ENCODE assay signal across 16 cellular contexts in the genomic region with DNA sequence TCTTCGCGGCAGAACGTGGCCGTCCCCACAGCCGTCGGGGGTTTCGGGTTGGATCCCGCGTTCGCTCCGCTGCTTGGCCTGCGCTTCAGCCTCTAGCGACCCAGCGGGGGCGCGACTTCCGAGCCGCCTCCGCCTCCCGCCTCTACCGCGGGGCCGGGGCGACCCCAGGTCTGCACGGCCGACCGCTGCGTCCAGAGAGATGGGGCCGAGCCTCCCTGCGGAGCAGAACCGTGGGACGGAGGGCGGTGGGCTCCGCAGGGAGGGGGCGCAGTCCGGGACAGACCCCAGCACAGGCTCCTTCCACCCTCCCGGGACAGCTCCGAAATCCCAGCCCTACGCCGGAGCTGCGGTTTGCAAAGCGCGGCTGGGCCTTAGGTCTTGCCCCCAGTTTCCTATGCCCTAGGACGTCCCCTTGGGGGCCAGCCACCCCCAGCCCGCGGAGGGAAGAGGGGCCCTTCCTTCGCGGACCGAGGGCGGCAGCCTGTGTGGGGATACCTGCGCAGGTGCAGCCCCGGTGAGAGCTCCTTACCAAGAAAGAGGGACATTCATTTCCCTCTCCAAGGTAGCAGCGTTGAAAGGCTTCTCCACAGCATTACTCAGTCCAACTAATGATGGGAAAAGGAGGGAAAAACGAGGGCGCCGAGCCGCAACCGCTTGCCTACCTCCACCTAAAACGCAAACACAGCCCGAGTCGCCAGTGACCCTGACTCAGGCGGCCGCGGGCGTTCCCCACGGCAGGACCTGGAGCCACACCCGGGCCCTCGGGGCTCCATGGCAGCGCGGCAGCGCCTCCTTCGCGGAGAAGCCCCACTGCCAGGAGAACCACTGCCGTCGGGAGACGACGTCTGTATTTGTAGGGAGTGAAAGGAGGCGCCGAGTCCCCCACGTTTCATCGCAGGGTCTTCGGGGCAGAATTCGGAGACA.
DNase-seq lines count a peak whose midpoint lies in the region; ATAC-seq and TF ChIP-seq lines count a peak whose summit lies in the region.
"Had no signal": no experiment of that assay in that cellular context is flagged by ENCODE, and none has a peak within 500 bp of the region (broad histone marks: within the 10 kb centered on the region; RNA-seq: fewer than 3 reads in every experiment).

No MANE protein-coding gene starts in this region.

- CTCF ChIA-PET in MCF 10A (lab: Yijun Ruan, JAX): interaction anchor here (1.0 kb wide), 1 partner anchor 393 kb away, joined by 3 read pairs; no protein-coding TSS in a partner anchor

- H3F3A ChIP-seq in GM23338 (replicated peaks; ENCODE audit: low read depth): no peaks in the 10 kb centered on the region

- H3K9me2 ChIP-seq in GM23338 (ENCODE audit: insufficient read depth): no peaks in the 10 kb centered on the region

- peak overlapping the region; percentile 84 for H3K4me2 ChIP-seq in GM23338

- POLR2A ChIA-PET in MCF 10A (lab: Yijun Ruan, JAX): no interaction called here

- peaks cover 5% of the 10 kb centered on the region for H3K27me3 Mint-ChIP-seq in GM23338 (ENCODE audit: insufficient read depth, low read depth, poor library complexity)
- H3K27me3 Mint-ChIP-seq in natural killer cell (ENCODE audit: low read depth in 2 of 2): peaks cover 20 to 24% of the 10 kb centered on the region in 2 donors
- H3K27me3 Mint-ChIP-seq in MCF 10A (ENCODE audit: insufficient read depth, unreplicated experiment): no peaks in the 10 kb centered on the region

- TF ChIP-seq POLR2A in tibial nerve (IDR thresholded peaks at IDR 0.05) (no peak), spleen (IDR thresholded peaks at IDR 0.05) (no peak)

- no peak for TF ChIP-seq CTCF in GM23338 (conservative IDR thresholded peaks at IDR 0.05; ENCODE audit: low read depth in 2 of 2)
- TF ChIP-seq CTCF in foreskin keratinocyte (conservative IDR thresholded peaks at IDR 0.05): no peak
- TF ChIP-seq CTCF in natural killer cell (IDR thresholded peaks at IDR 0.05): no peak
- TF ChIP-seq CTCF in MCF 10A (IDR thresholded peaks at IDR 0.05; ENCODE audit: unreplicated experiment): no peak
- no peak for TF ChIP-seq CTCF in tibial nerve (IDR thresholded peaks at IDR 0.05)
- TF ChIP-seq CTCF in spleen (IDR thresholded peaks at IDR 0.05 in 8 of 11, conservative IDR thresholded peaks at IDR 0.05 in 3 of 11): no peak

- no peaks in the 10 kb centered on the region for H3K36me3 ChIP-seq in GM23338 (ENCODE audit: insufficient read depth)
- H3K36me3 ChIP-seq in aorta (ENCODE audit: control insufficient read depth in 1 of 2, insufficient read depth in 2 of 2, low read length in 1 of 2): no peaks in the 10 kb centered on the region
- H3K36me3 ChIP-seq in tibial nerve: no peaks in the 10 kb centered on the region
- no peaks in the 10 kb centered on the region for H3K36me3 ChIP-seq in spleen

- H2AFZ ChIP-seq in GM23338: peak overlapping the region; percentile 94

- H3K4me3 Mint-ChIP-seq in GM23338: no peak overlapping the region
- H3K4me3 Mint-ChIP-seq in natural killer cell: peak overlapping the region; percentile 70
- H3K4me3 Mint-ChIP-seq in MCF 10A (ENCODE audit: unreplicated experiment): no peak overlapping the region
- H3K4me3 Mint-ChIP-seq: CD8-positive, alpha-beta memory T cell had no signal

- no peak overlapping the region for H3K27ac ChIP-seq in GM23338 (ENCODE audit: low read depth)
- no peak overlapping the region for H3K27ac ChIP-seq in foreskin keratinocyte
- no peak overlapping the region for H3K27ac ChIP-seq in aorta (ENCODE audit: low read depth in 1 of 2, low read length in 2 of 2)
- H3K27ac ChIP-seq in tibial nerve: no peak overlapping the region
- H3K27ac ChIP-seq in spleen: no peak overlapping the region

- 9 to 13% methylated on average over 71 to 83 of the region's 83 CpGs for WGBS in aorta, 2 donors
- 14 to 21% methylated on average over 59 to 63 of the region's 83 CpGs for WGBS in tibial nerve, 2 donors
- WGBS in spleen, 5 donors: 18 to 36% (median 19%) methylated on average over 37 to 83 of the region's 83 CpGs

- no peaks in the 10 kb centered on the region for H3K79me2 ChIP-seq in GM23338 (replicated peaks; ENCODE audit: insufficient read depth)

- no peak for TF ChIP-seq EP300 in tibial nerve (IDR thresholded peaks at IDR 0.05)

- BruUV-seq in MCF 10A (replicated peaks; lab: Mats Ljungman, UMichigan): no TSS peak

- H3K4me1 ChIP-seq in GM23338 (ENCODE audit: insufficient read depth) (no peaks in the 10 kb centered on the region), foreskin keratinocyte (no peaks in the 10 kb centered on the region), aorta (ENCODE audit: control insufficient read depth in 1 of 2, insufficient read depth in 2 of 2, low read length in 2 of 2) (no peaks in the 10 kb centered on the region), tibial nerve (no peaks in the 10 kb centered on the region), spleen (no peaks in the 10 kb centered on the region)

- peak overlapping the region; percentile 62 for H3K4me3 ChIP-seq in GM23338
- H3K4me3 ChIP-seq in aorta (ENCODE audit: low read length in 2 of 2): no peak overlapping the region
- H3K4me3 ChIP-seq in tibial nerve: no peak overlapping the region
- H3K4me3 ChIP-seq in spleen: no peak overlapping the region
- H3K4me3 ChIP-seq: GM12878 had no signal

- intact Hi-C loops in natural killer cell (cut with micrococcal nuclease): no loop called here
- intact Hi-C loops in aorta (cut with DNase I): no loop called here
- intact Hi-C loops in MCF 10A (cut with micrococcal nuclease): no loop called here
- intact Hi-C loops in spleen (cut with DNase I; ENCODE audit: low total_unique reads): no loop called here

- peaks cover 12% of the 10 kb centered on the region for H3K9me3 ChIP-seq in aorta (ENCODE audit: control insufficient read depth, low read length)
- H3K9me3 ChIP-seq in tibial nerve: peaks cover 0 to 62% (median 0%) of the 10 kb centered on the region in 4 donors
- H3K9me3 ChIP-seq in spleen: peaks cover 0 to 47% (median 24%) of the 10 kb centered on the region in 8 donors

- H3K36me3 Mint-ChIP-seq in GM23338 (ENCODE audit: low read depth) (peaks cover 19% of the 10 kb centered on the region), natural killer cell (no peaks in the 10 kb centered on the region), MCF 10A (ENCODE audit: insufficient read depth, unreplicated experiment) (no peaks in the 10 kb centered on the region)

- 0 out of 2 replicates have a peak, but pooled peaks cover 3% of the 10 kb centered on the region for H4K20me1 ChIP-seq in GM23338 (replicated peaks; ENCODE audit: insufficient read depth)

- H3K9me3 Mint-ChIP-seq in GM23338 (peaks cover 46% of the 10 kb centered on the region), natural killer cell (no peaks in the 10 kb centered on the region), MCF 10A (ENCODE audit: unreplicated experiment) (peaks cover 9% of the 10 kb centered on the region)

- ATAC-seq in GM23338: peak; percentile 69
- ATAC-seq in foreskin keratinocyte: peak; percentile 16
- ATAC-seq in natural killer cell: peak in 1 of 3 donors; percentile 25
- peak; percentile 38 for ATAC-seq in aorta (ENCODE audit: low FRiP score)
- ATAC-seq: GM12878, PC-3 had no signal

- H3K27me3 ChIP-seq in GM23338 (ENCODE audit: insufficient read depth) (peaks cover 47% of the 10 kb centered on the region), foreskin keratinocyte (peaks cover 30% of the 10 kb centered on the region), aorta (ENCODE audit: control insufficient read depth in 1 of 2, insufficient read depth in 2 of 2, low read length in 1 of 2) (no peaks in the 10 kb centered on the region), tibial nerve (peaks cover 0 to 19% of the 10 kb centered on the region in 2 donors), spleen (replicated peaks in 1 of 7) (peaks cover 2 to 45% (median 29%) of the 10 kb centered on the region in 7 donors)

- H3K27ac Mint-ChIP-seq in GM23338 (no peak overlapping the region), natural killer cell (no peak overlapping the region), MCF 10A (ENCODE audit: low read depth, unreplicated experiment) (no peak overlapping the region)

- DNase-seq in GM23338 (ENCODE audit: low spot score) (peak; percentile 74), foreskin keratinocyte (no peak), natural killer cell (no peak), aorta (no peak), MCF 10A (ENCODE audit: unreplicated experiment) (no peak), tibial nerve (ENCODE audit: low spot score in 2 of 2) (no peak), spleen (no peak)
- DNase-seq: CD8-positive, alpha-beta memory T cell; DMS 273 treated with DMSO at 0.1 percent for 48 hours; KG1; NCI-H1092 treated with DMSO at 0.1 percent for 48 hours; NCI-H1694; NCI-H2107; NCI-H69; PC-3 had no signal

- H3K4me1 Mint-ChIP-seq in GM23338: peaks cover 6% of the 10 kb centered on the region
- H3K4me1 Mint-ChIP-seq in natural killer cell: peaks cover 22% of the 10 kb centered on the region in 2 donors
- H3K4me1 Mint-ChIP-seq in MCF 10A (ENCODE audit: insufficient read depth, unreplicated experiment): no peaks in the 10 kb centered on the region

TF ChIP-seq in GM23338, 12 proteins besides CTCF, POLR2A, EP300 and RAD21 (continues in another document):
- TF ChIP-seq EZH2 (IDR thresholded peaks at IDR 0.05; ENCODE audit: low read depth, unreplicated experiment): peak; percentile 43
- no peak for TF ChIP-seq ZNF331 (CRISPR knock-in tag; IDR thresholded peaks at IDR 0.05; ENCODE audit: low read depth)
- TF ChIP-seq, protein P1, sequence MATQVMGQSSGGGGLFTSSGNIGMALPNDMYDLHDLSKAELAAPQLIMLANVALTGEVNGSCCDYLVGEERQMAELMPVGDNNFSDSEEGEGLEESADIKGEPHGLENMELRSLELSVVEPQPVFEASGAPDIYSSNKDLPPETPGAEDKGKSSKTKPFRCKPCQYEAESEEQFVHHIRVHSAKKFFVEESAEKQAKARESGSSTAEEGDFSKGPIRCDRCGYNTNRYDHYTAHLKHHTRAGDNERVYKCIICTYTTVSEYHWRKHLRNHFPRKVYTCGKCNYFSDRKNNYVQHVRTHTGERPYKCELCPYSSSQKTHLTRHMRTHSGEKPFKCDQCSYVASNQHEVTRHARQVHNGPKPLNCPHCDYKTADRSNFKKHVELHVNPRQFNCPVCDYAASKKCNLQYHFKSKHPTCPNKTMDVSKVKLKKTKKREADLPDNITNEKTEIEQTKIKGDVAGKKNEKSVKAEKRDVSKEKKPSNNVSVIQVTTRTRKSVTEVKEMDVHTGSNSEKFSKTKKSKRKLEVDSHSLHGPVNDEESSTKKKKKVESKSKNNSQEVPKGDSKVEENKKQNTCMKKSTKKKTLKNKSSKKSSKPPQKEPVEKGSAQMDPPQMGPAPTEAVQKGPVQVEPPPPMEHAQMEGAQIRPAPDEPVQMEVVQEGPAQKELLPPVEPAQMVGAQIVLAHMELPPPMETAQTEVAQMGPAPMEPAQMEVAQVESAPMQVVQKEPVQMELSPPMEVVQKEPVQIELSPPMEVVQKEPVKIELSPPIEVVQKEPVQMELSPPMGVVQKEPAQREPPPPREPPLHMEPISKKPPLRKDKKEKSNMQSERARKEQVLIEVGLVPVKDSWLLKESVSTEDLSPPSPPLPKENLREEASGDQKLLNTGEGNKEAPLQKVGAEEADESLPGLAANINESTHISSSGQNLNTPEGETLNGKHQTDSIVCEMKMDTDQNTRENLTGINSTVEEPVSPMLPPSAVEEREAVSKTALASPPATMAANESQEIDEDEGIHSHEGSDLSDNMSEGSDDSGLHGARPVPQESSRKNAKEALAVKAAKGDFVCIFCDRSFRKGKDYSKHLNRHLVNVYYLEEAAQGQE (IDR thresholded peaks at IDR 0.05; ENCODE audit: unreplicated experiment): peak; percentile 23
